Comparison of ENCODE assay signal across 10 cellular contexts in genomic region chr5:150066901-150067396, GRCh38. TPM values are rescaled to one million over a fixed set of nuclear protein-coding genes. Genes with fewer than 3 reads are reported as not detected.
DNase-seq lines count a peak whose midpoint lies in the region; ATAC-seq and TF ChIP-seq lines count a peak whose summit lies in the region.
"Had no signal": no experiment of that assay in that cellular context is flagged by ENCODE, and none has a peak within 500 bp of the region (broad histone marks: within the 10 kb centered on the region; RNA-seq: fewer than 3 reads in every experiment).

No MANE protein-coding gene starts in this region.

- peaks cover 37% of the 10 kb centered on the region for H3K4me1 ChIP-seq in Loucy (ENCODE audit: insufficient read depth, low read length, poor library complexity, severe bottlenecking)
- H3K4me1 ChIP-seq in esophagus squamous epithelium = peaks cover 0 to 5% (median 0%) of the 10 kb centered on the region in 3 donors
- H3K4me1 ChIP-seq in hepatocyte (ENCODE audit: insufficient read depth) = peaks cover 5% of the 10 kb centered on the region
- H3K4me1 ChIP-seq: Peyer's patch had no signal

- no peak overlapping the region for H3K4me3 ChIP-seq in Loucy (ENCODE audit: low read length, poor library complexity, severe bottlenecking)
- H3K4me3 ChIP-seq in cardiac fibroblast (replicated peaks in 1 of 2; ENCODE audit: low read depth in 2 of 2, low read length in 2 of 2) = no peak overlapping the region
- H3K4me3 ChIP-seq in esophagus squamous epithelium = no peak overlapping the region
- no peak overlapping the region for H3K4me3 ChIP-seq in hepatocyte
- H3K4me3 ChIP-seq: Peyer's patch had no signal

- TF ChIP-seq CTCF in Loucy (conservative IDR thresholded peaks at IDR 0.05; ENCODE audit: low read length) (no peak), cardiac fibroblast (IDR thresholded peaks at IDR 0.05; ENCODE audit: low read depth, low read length) (no peak), esophagus squamous epithelium (IDR thresholded peaks at IDR 0.05) (no peak), hepatocyte (IDR thresholded peaks at IDR 0.05; ENCODE audit: poor library complexity) (no peak)

- H3K27ac ChIP-seq in esophagus squamous epithelium (peak overlapping the region in 1 of 4 donors; percentile 69), hepatocyte (no peak overlapping the region)
- H3K27ac ChIP-seq: Peyer's patch had no signal

- ATAC-seq in stimulated activated naive CD8-positive, alpha-beta T cell treated with anti-CD3 and anti-CD28 coated beads, Interleukin-15, amount 100 ng/mL, for 72 hours = peak; percentile 87
- no peak for ATAC-seq in HG02623 (IDR thresholded peaks at IDR 0.05; ENCODE audit: unreplicated experiment)

- H3F3A ChIP-seq in Loucy (ENCODE audit: low read depth) = no peaks in the 10 kb centered on the region

- H3K9me2 ChIP-seq in Loucy (replicated peaks; ENCODE audit: low read depth, low read length) (no peaks in the 10 kb centered on the region), hepatocyte (replicated peaks; ENCODE audit: insufficient read depth) (no peaks in the 10 kb centered on the region)

- no peaks in the 10 kb centered on the region for H3K9me3 ChIP-seq in Loucy (ENCODE audit: insufficient read depth, low read depth, low read length)
- H3K9me3 ChIP-seq in esophagus squamous epithelium = no peaks in the 10 kb centered on the region
- H3K9me3 ChIP-seq in hepatocyte (ENCODE audit: low read depth) = no peaks in the 10 kb centered on the region
- H3K9me3 ChIP-seq: Peyer's patch had no signal

- no peak for TF ChIP-seq POLR2A in esophagus squamous epithelium (IDR thresholded peaks at IDR 0.05)

- H3K27ac Mint-ChIP-seq in stimulated activated naive CD8-positive, alpha-beta T cell treated with anti-CD3 and anti-CD28 coated beads, Interleukin-15, amount 100 ng/mL, for 72 hours = peak overlapping the region; percentile 16 to 78
- H3K27ac Mint-ChIP-seq: CD4-positive, CD25-positive, alpha-beta regulatory T cell had no signal

- H3K4me3 Mint-ChIP-seq in stimulated activated naive CD8-positive, alpha-beta T cell treated with anti-CD3 and anti-CD28 coated beads, Interleukin-15, amount 100 ng/mL, for 72 hours = no peak overlapping the region
- H3K4me3 Mint-ChIP-seq: CD4-positive, CD25-positive, alpha-beta regulatory T cell had no signal

- H4K20me1 ChIP-seq in Loucy (ENCODE audit: insufficient read depth, low read length, poor library complexity, severe bottlenecking) = no peaks in the 10 kb centered on the region
- no peaks in the 10 kb centered on the region for H4K20me1 ChIP-seq in hepatocyte (ENCODE audit: insufficient read depth, poor library complexity, severe bottlenecking)

- H3K79me2 ChIP-seq in Loucy (ENCODE audit: insufficient read depth, low read length) (no peaks in the 10 kb centered on the region), hepatocyte (no peaks in the 10 kb centered on the region)

- peaks cover 23% of the 10 kb centered on the region for H3K27me3 Mint-ChIP-seq in stimulated activated naive CD8-positive, alpha-beta T cell treated with anti-CD3 and anti-CD28 coated beads, Interleukin-15, amount 100 ng/mL, for 72 hours

- H3K36me3 ChIP-seq in Loucy (ENCODE audit: insufficient read depth, low read length) (no peaks in the 10 kb centered on the region), esophagus squamous epithelium (no peaks in the 10 kb centered on the region), hepatocyte (replicated peaks; ENCODE audit: insufficient read depth, low read depth) (no peaks in the 10 kb centered on the region)
- H3K36me3 ChIP-seq: Peyer's patch had no signal

- no peaks in the 10 kb centered on the region for H3K27me3 ChIP-seq in Loucy (ENCODE audit: insufficient read depth, low read length, poor library complexity, severe bottlenecking)
- H3K27me3 ChIP-seq in esophagus squamous epithelium = peaks cover 0 to 13% (median 0%) of the 10 kb centered on the region in 4 donors
- no peaks in the 10 kb centered on the region for H3K27me3 ChIP-seq in hepatocyte
- H3K27me3 ChIP-seq: Peyer's patch had no signal

- H2AFZ ChIP-seq in Loucy (ENCODE audit: low read length) (no peak overlapping the region), hepatocyte (no peak overlapping the region)

- H3K9me3 Mint-ChIP-seq in stimulated activated naive CD8-positive, alpha-beta T cell treated with anti-CD3 and anti-CD28 coated beads, Interleukin-15, amount 100 ng/mL, for 72 hours = no peaks in the 10 kb centered on the region
- H3K9me3 Mint-ChIP-seq: CD4-positive, CD25-positive, alpha-beta regulatory T cell had no signal

- peak overlapping the region; percentile 52 for H3K4me2 ChIP-seq in Loucy (ENCODE audit: low read depth, low read length, poor library complexity, severe bottlenecking)
- H3K4me2 ChIP-seq in hepatocyte = no peak overlapping the region

- H3K4me1 Mint-ChIP-seq in stimulated activated naive CD8-positive, alpha-beta T cell treated with anti-CD3 and anti-CD28 coated beads, Interleukin-15, amount 100 ng/mL, for 72 hours = peaks cover 15% of the 10 kb centered on the region

- H3K9ac ChIP-seq in Loucy (ENCODE audit: low read depth, low read length, poor library complexity, severe bottlenecking) = no peak overlapping the region

- intact Hi-C loops in esophagus squamous epithelium (cut with DNase I) = no loop called here

- peak; percentile 39 for DNase-seq in activated effector memory CD4-positive, alpha-beta T cell treated with anti-CD3 and anti-CD28 coated beads, Interleukin-2, amount 50 U/mL, for 16 hours
- no peak for DNase-seq in activated effector memory CD4-positive, alpha-beta T cell treated with Interleukin-2 at 50 U/mL for 16 hours
- DNase-seq in cardiac fibroblast (ENCODE audit: low read depth in 2 of 2) (peak; percentile 55 to 88), esophagus squamous epithelium (lab: John Stamatoyannopoulos, UW) (no peak), hepatocyte (ENCODE audit: low spot score) (no peak)
- no peak for DNase-seq in stimulated activated naive CD8-positive, alpha-beta T cell treated with anti-CD3 and anti-CD28 coated beads, Interleukin-15, amount 100 ng/mL, for 72 hours

- 83 to 90% methylated on average over 2 of the region's 2 CpGs for WGBS in esophagus squamous epithelium, 2 donors
- 100% methylated on average over 2 of the region's 2 CpGs for WGBS in hepatocyte (ENCODE audit: low lambda C conversion rate, missing lambda C conversion rate)

RNA-seq across cellular contexts. Expression of gene CSF1R, which starts 19.4 kb away (rescaled TPM):
- 10 to 100 TPM in 2 of 4 donors, 1 to 10 TPM in 2; 4.3 to 38.7 (median 15.1) TPM for total RNA-seq in esophagus squamous epithelium
- total RNA-seq in hepatocyte = 4.5 and 4.7 TPM in 2 replicates
- 3.6 and 5.1 TPM in 2 replicates for polyA plus RNA-seq in hepatocyte
- total RNA-seq: CD4-positive, CD25-positive, alpha-beta regulatory T cell had no signal

Comparison
In these comparisons a context has a peak if more than half of its experiments do, and no peak if none do; other contexts are left out.
1. DNase-seq: peak in activated effector memory CD4-positive, alpha-beta T cell treated with anti-CD3 and anti-CD28 coated beads, Interleukin-2, amount 50 U/mL, for 16 hours (single experiment) and cardiac fibroblast (2 of 2); none in activated effector memory CD4-positive, alpha-beta T cell treated with Interleukin-2 at 50 U/mL for 16 hours (single experiment), stimulated activated naive CD8-positive, alpha-beta T cell treated with anti-CD3 and anti-CD28 coated beads, Interleukin-15, amount 100 ng/mL, for 72 hours (0 of 2), esophagus squamous epithelium (single experiment) and hepatocyte (single experiment).